ENCODE assay signal across 35 cellular contexts in the genomic region with DNA sequence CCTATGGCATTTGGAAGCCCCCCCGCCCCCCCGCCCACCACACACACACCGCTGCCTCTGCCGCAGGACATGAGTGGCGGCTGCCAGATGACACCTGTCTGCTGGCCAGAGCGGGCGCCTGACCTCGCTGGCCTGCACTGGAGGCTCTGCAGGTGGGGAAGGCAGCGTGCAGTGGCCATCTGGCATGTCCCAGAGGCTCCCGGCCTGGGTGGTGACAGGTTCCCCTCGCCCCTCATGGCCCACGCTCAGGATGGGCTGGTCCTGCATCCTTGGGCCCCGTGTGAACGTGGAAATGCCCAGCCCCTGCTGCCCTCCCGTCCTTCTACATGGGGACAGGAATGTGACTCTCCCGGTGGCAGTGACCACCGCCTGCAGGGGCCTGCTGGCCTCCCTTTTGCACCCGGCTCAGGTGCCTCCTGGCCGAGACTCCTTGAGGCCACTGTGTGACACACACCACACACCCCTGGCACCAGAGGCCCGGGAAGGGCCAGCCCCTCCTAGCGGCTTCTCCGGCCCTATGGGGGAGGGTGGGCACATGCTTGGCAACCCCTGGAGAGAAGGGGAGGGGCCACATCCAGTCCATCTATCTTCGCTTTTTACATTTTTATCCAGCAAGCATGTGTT. TPM values are rescaled to one million over a fixed set of nuclear protein-coding genes. Genes with fewer than 3 reads are reported as not detected.
"Had no signal": no experiment of that assay in that cellular context is flagged by ENCODE, and none has a peak within 500 bp of the region (broad histone marks: within the 10 kb centered on the region; RNA-seq: fewer than 3 reads in every experiment).

No MANE protein-coding gene starts in this region.

- ATAC-seq: activated CD4-positive, alpha-beta T cell treated with anti-CD3 and anti-CD28 coated beads for 36 hours; activated CD8-positive, alpha-beta memory T cell treated with anti-CD3 and anti-CD28 coated beads, Interleukin-2, amount 10 ng/mL, durations not matched to agents 7 days and 5 days; activated CD8-positive, alpha-beta T cell treated with anti-CD3 and anti-CD28 coated beads, Interleukin-2, amount 10 ng/mL, durations not matched to agents 7 days and 5 days; activated naive CD4-positive, alpha-beta T cell treated with anti-CD3 and anti-CD28 coated beads, Interleukin-2, amount 50 U/mL, for 72 hours; effector memory CD8-positive, alpha-beta T cell; foreskin keratinocyte; gastrocnemius medialis; T-cell had no signal

- H3K4me1 ChIP-seq: ascending aorta, breast epithelium, foreskin keratinocyte, gastrocnemius medialis had no signal

- DNase-seq: activated CD4-positive, alpha-beta memory T cell treated with anti-CD3 and anti-CD28 coated beads for 36 hours; activated CD4-positive, alpha-beta T cell treated with anti-CD3 and anti-CD28 coated beads for 36 hours; activated CD4-positive, alpha-beta T cell treated with anti-CD3 and anti-CD28 coated beads, Interleukin-2, amount 10 ng/mL, durations not matched to agents 24 days and 14 days; activated CD4-positive, CD25-positive, alpha-beta regulatory T cell; activated CD4-positive, CD25-positive, alpha-beta regulatory T cell treated with anti-CD3 and anti-CD28 coated beads, Interleukin-2, amount 50 U/mL, for 72 hours; activated CD8-positive, alpha-beta memory T cell treated with anti-CD3 and anti-CD28 coated beads, Interleukin-2, amount 10 ng/mL, durations not matched to agents 7 days and 5 days; activated CD8-positive, alpha-beta memory T cell treated with anti-CD3 and anti-CD28 coated beads, Interleukin-2, amount 50 U/mL, for 4 hours; activated CD8-positive, alpha-beta T cell treated with anti-CD3 and anti-CD28 coated beads, Interleukin-2, amount 10 ng/mL, durations not matched to agents 7 days and 5 days; activated effector memory CD4-positive, alpha-beta T cell treated with anti-CD3 and anti-CD28 coated beads, Interleukin-2, amount 50 U/mL, for 16 hours; activated naive CD4-positive, alpha-beta T cell; activated naive CD4-positive, alpha-beta T cell treated with anti-CD3 and anti-CD28 coated beads, Interleukin-2, amount 10 ng/mL, durations not matched to agents 7 days and 5 days; activated naive CD8-positive, alpha-beta T cell treated with anti-CD3 and anti-CD28 coated beads, Interleukin-2, amount 10 ng/mL, durations not matched to agents 7 days and 5 days; activated T-cell treated with anti-CD3 and anti-CD28 coated beads, Interleukin-2, amount 50 U/mL, for 1 hour; activated T-cell treated with anti-CD3 and anti-CD28 coated beads, Interleukin-2, amount 50 U/mL, for 48 hours; caudate nucleus; cortex of kidney; dermis blood vessel endothelial cell; effector CD4-positive, alpha-beta T cell; effector memory CD8-positive, alpha-beta T cell; erythroblast; foreskin keratinocyte; gastrocnemius medialis; SW 1271; T-cell; T1000 had no signal

- FAIRE-seq: colon had no signal

- H3K27ac ChIP-seq: ascending aorta, breast epithelium, esophagus muscularis mucosa, foreskin keratinocyte, gastrocnemius medialis had no signal

- H3K4me3 ChIP-seq: ascending aorta, breast epithelium, esophagus muscularis mucosa, gastrocnemius medialis had no signal

- H3K9me3 ChIP-seq: ascending aorta, breast epithelium, esophagus muscularis mucosa, gastrocnemius medialis had no signal

- H3K36me3 ChIP-seq: ascending aorta, breast epithelium, esophagus muscularis mucosa, gastrocnemius medialis had no signal

RNA-seq across cellular contexts. Expression of gene IRX4, which starts 30.3 kb away (rescaled TPM):
- total RNA-seq: activated CD4-positive, alpha-beta memory T cell treated with anti-CD3 and anti-CD28 coated beads for 36 hours; activated CD4-positive, alpha-beta T cell treated with anti-CD3 and anti-CD28 coated beads for 36 hours; activated CD4-positive, alpha-beta T cell treated with anti-CD3 and anti-CD28 coated beads, Interleukin-2, amount 10 ng/mL, durations not matched to agents 24 days and 14 days; activated CD8-positive, alpha-beta memory T cell treated with anti-CD3 and anti-CD28 coated beads for 36 hours; activated CD8-positive, alpha-beta memory T cell treated with anti-CD3 and anti-CD28 coated beads, Interleukin-2, amount 10 ng/mL, durations not matched to agents 7 days and 5 days; activated CD8-positive, alpha-beta T cell treated with anti-CD3 and anti-CD28 coated beads, Interleukin-2, amount 10 ng/mL, durations not matched to agents 7 days and 5 days; activated naive CD4-positive, alpha-beta T cell treated with anti-CD3 and anti-CD28 coated beads, Interleukin-2, amount 50 U/mL, for 72 hours; activated naive CD8-positive, alpha-beta T cell treated with anti-CD3 and anti-CD28 coated beads, Interleukin-2, amount 10 ng/mL, durations not matched to agents 7 days and 5 days; activated T-helper 1 cell treated with anti-CD3 and anti-CD28 coated beads, Interleukin-12 subunit alpha, Interleukin-12 subunit beta, Interleukin-2, Interleukin-4 antibody, amounts not matched to agents 30 ng/mL and 10 ng/mL and 1 ng/mL, durations not matched to agents 14 hours and 24 hours and 36 hours; activated T-helper 2 cell treated with anti-CD3 and anti-CD28 coated beads, Interferon-gamma antibody, Interleukin-2, Interleukin-4, amounts not matched to agents 10 μg/mL and 5 μg/mL and 100 μg/mL, durations not matched to agents 14 hours and 24 hours and 36 hours; ascending aorta; chondrocyte; dermis blood vessel endothelial cell; esophagus muscularis mucosa; glomerular endothelial cell; T-cell had no signal
